In the genomic region with DNA sequence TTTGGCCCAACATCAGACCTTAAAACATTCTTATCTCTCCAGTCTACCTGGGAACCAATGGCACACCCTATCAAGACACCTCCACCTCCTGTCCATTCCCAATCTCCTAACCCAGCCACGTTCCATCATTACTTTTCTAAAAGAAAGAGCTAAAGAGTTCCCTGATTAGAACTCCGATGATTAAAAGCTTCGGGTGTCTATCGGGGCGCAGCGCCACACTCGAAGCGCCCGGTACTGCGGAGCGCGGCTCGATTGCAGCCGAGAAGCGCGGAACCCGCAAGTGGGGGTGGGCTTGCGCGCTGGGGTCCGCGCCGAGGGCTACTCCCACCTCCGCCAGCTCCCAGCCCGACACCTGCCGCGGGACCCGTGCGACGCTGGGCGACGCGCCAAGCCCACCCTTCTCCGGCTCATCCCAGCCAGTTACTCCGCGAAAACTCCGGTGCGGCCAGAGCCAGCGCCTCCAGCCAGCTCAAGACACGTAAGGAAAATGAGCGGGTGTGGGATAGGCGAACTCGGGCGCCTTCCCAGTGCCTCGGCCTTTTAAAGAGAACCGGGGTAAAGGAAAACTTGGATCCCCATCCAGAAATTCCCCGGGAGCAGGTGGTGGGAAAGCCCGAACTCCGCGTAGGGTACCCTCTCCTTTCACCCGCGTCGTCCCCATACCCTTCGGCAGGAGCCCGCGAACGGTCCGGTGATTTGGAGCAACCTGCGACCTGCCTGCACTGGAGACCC, we compare ENCODE assay signal across 8 cellular contexts. TPM values are rescaled to one million over a fixed set of nuclear protein-coding genes. Genes with fewer than 3 reads are reported as not detected.
DNase-seq lines count a peak whose midpoint lies in the region; ATAC-seq and TF ChIP-seq lines count a peak whose summit lies in the region.

No MANE protein-coding gene starts in this region.

- H3K4me3 ChIP-seq in A673 (ENCODE audit: low read depth, low read length, poor library complexity, severe bottlenecking): peak overlapping the region; percentile 75
- peak overlapping the region; percentile 39 for H3K4me3 ChIP-seq in HAP-1
- H3K4me3 ChIP-seq in body of pancreas: peak overlapping the region; percentile 25 to 58

- H3K4me1 Mint-ChIP-seq in stimulated activated effector memory CD8-positive, alpha-beta T cell treated with anti-CD3 and anti-CD28 coated beads, Interleukin-12 subunit alpha, Interleukin-12 subunit beta, amount 100 ng/mL, for 72 hours: no peaks in the 10 kb centered on the region

- TF ChIP-seq CTCF in A673 (conservative IDR thresholded peaks at IDR 0.05; ENCODE audit: low read depth, low read length) (peak; percentile 51), body of pancreas (IDR thresholded peaks at IDR 0.05) (peak in 2 of 7 experiments; percentile 1 to 19)

- peaks cover under 1% of the 10 kb centered on the region for H3K36me3 ChIP-seq in A673 (ENCODE audit: insufficient read depth, low read length, poor library complexity, severe bottlenecking)
- H3K36me3 ChIP-seq in HAP-1 (replicated peaks): no peaks in the 10 kb centered on the region
- no peaks in the 10 kb centered on the region for H3K36me3 ChIP-seq in body of pancreas (replicated peaks in 1 of 2; ENCODE audit: insufficient read depth in 1 of 2, low read depth in 2 of 2)

- intact Hi-C loops in A673 (cut with micrococcal nuclease; ENCODE audit: unreplicated experiment) (loop anchor here (1.0 to 5.0 kb wide), 7 partner anchors 114 to 837 kb away; partner anchors contain the start of genes NAF1 and TMA16), body of pancreas (cut with DNase I) (no loop called here)

- H3K9me3 Mint-ChIP-seq in stimulated activated effector memory CD8-positive, alpha-beta T cell treated with anti-CD3 and anti-CD28 coated beads, Interleukin-12 subunit alpha, Interleukin-12 subunit beta, amount 100 ng/mL, for 72 hours: no peaks in the 10 kb centered on the region

- no peak overlapping the region for H3K27ac Mint-ChIP-seq in stimulated activated effector memory CD8-positive, alpha-beta T cell treated with anti-CD3 and anti-CD28 coated beads, Interleukin-12 subunit alpha, Interleukin-12 subunit beta, amount 100 ng/mL, for 72 hours

- CTCF ChIA-PET in A673 (lab: Charles Lee): interaction anchor here (0.5 to 1.5 kb wide), 4 partner anchors 117 to 542 kb away, joined by 3 to 5 read pairs (median 4); no protein-coding TSS in a partner anchor

- H3K4me3 Mint-ChIP-seq in stimulated activated effector memory CD8-positive, alpha-beta T cell treated with anti-CD3 and anti-CD28 coated beads, Interleukin-12 subunit alpha, Interleukin-12 subunit beta, amount 100 ng/mL, for 72 hours: peak overlapping the region; percentile 41

- H3K27me3 ChIP-seq in A673 (replicated peaks; ENCODE audit: insufficient read depth, low read depth, low read length, poor library complexity): no peaks in the 10 kb centered on the region
- H3K27me3 ChIP-seq in HAP-1 (ENCODE audit: low read depth): no peaks in the 10 kb centered on the region
- H3K27me3 ChIP-seq in body of pancreas: no peaks in the 10 kb centered on the region

- peak; percentile 39 for ATAC-seq in body of pancreas
- ATAC-seq in stimulated activated effector memory CD8-positive, alpha-beta T cell treated with anti-CD3 and anti-CD28 coated beads, Interleukin-12 subunit alpha, Interleukin-12 subunit beta, amount 100 ng/mL, for 72 hours: no peak
- no peak for ATAC-seq in GM19324 (IDR thresholded peaks at IDR 0.05; ENCODE audit: low FRiP score, unreplicated experiment)

- TSS peak; percentile 41 for BruUV-seq in A673 (replicated peaks; lab: Mats Ljungman, UMichigan)

- DNase-seq in A673 (ENCODE audit: low spot score) (peak; percentile 50), HAP-1 (ENCODE audit: low spot score in 2 of 2) (peak in 1 of 2 experiments; percentile 64), body of pancreas (peak; percentile 14 to 32 (median 30)), iris pigment epithelial cell (ENCODE audit: low read depth) (peak; percentile 40), NCI-H2171 treated with DMSO at 0.1 percent for 48 hours (lab: John Stamatoyannopoulos, UW) (no peak)
- DNase-seq in stimulated activated effector memory CD8-positive, alpha-beta T cell treated with anti-CD3 and anti-CD28 coated beads, Interleukin-12 subunit alpha, Interleukin-12 subunit beta, amount 100 ng/mL, for 72 hours (ENCODE audit: low spot score in 2 of 2): no peak
- no peak for DNase-seq in stimulated activated CD4-positive, alpha-beta T cell treated with anti-CD3 and anti-CD28 coated beads, Interleukin-4, amount 100 ng/mL, for 24 hours

- in situ Hi-C loops in HAP-1 (cut with MboI; ENCODE audit: low sequenced_read_pairs): loop anchor here (25.0 kb wide), 1 partner anchor 269 kb away; no protein-coding TSS in a partner anchor

- no peaks in the 10 kb centered on the region for H3K36me3 Mint-ChIP-seq in stimulated activated effector memory CD8-positive, alpha-beta T cell treated with anti-CD3 and anti-CD28 coated beads, Interleukin-12 subunit alpha, Interleukin-12 subunit beta, amount 100 ng/mL, for 72 hours

- H3K9me3 ChIP-seq in A673 (ENCODE audit: low read depth, low read length, poor library complexity, severe bottlenecking): no peaks in the 10 kb centered on the region
- no peaks in the 10 kb centered on the region for H3K9me3 ChIP-seq in HAP-1
- no peaks in the 10 kb centered on the region for H3K9me3 ChIP-seq in body of pancreas

- peaks cover 9% of the 10 kb centered on the region for H3K4me1 ChIP-seq in A673 (ENCODE audit: insufficient read depth, low read length, poor library complexity, severe bottlenecking)
- peaks cover 8% of the 10 kb centered on the region; the same call in 1 of the 2 replicates for H3K4me1 ChIP-seq in HAP-1
- H3K4me1 ChIP-seq in body of pancreas: no peaks in the 10 kb centered on the region

- H3K27ac ChIP-seq in A673 (ENCODE audit: low read depth, low read length, poor library complexity, severe bottlenecking) (peak overlapping the region; percentile 76), body of pancreas (peak overlapping the region in 2 of 4 donors; percentile 69 to 79)

- 0% methylated on average over 34 to 58 of the region's 58 CpGs for WGBS in body of pancreas, 2 donors

- POLR2A ChIA-PET in A673 (lab: Charles Lee; ENCODE audit: low non-redundant PET): interaction anchor here (0.6 to 0.7 kb wide), 2 partner anchors 30 to 372 kb away, joined by 3 read pairs; no protein-coding TSS in a partner anchor

- TF ChIP-seq POLR2A in body of pancreas (IDR thresholded peaks at IDR 0.05): no peak

RNA-seq across cellular contexts. Expression of gene NPY1R, which starts 0.6 kb away (rescaled TPM):
- 59.8 and 64.4 TPM in 2 replicates for total RNA-seq in A673 (2021)
- 10 to 100 TPM in 1 of 2 donors, 1 to 10 TPM in 1; 4.9 to 14.0 TPM for total RNA-seq in body of pancreas

RNA-seq across cellular contexts. Expression of gene NPY5R, which starts 11.9 kb away (rescaled TPM):
- 7.1 and 8.2 TPM in 2 replicates for total RNA-seq in A673 (2021)
- total RNA-seq in body of pancreas: under 1 TPM in 1 of 2 donors, not detected in 1; 0.52 TPM

Comparison
In these comparisons a context has a peak if more than half of its experiments do, and no peak if none do; other contexts are left out.
1. DNase-seq: peak in A673 (single experiment), body of pancreas (4 of 4) and iris pigment epithelial cell (single experiment); none in stimulated activated effector memory CD8-positive, alpha-beta T cell treated with anti-CD3 and anti-CD28 coated beads, Interleukin-12 subunit alpha, Interleukin-12 subunit beta, amount 100 ng/mL, for 72 hours (0 of 2), stimulated activated CD4-positive, alpha-beta T cell treated with anti-CD3 and anti-CD28 coated beads, Interleukin-4, amount 100 ng/mL, for 24 hours (single experiment) and NCI-H2171 treated with DMSO at 0.1 percent for 48 hours (single experiment).
2. Peak in every context shown above with its lines, with median percentiles within 50 percentile points of each other: H3K4me3 ChIP-seq.